ENCODE assay signal across 8 cellular contexts in genomic region chr17:19346351-19347255, GRCh38. TPM values are rescaled to one million over a fixed set of nuclear protein-coding genes. Genes with fewer than 3 reads are reported as not detected.
DNase-seq lines count a peak whose midpoint lies in the region; ATAC-seq and TF ChIP-seq lines count a peak whose summit lies in the region.

No MANE protein-coding gene starts in this region.

- DNase-seq in HS-5 (ENCODE audit: low read depth) (peak; percentile 59), WTC11 (ENCODE audit: low spot score) (no peak), left ventricle myocardium inferior (peak; percentile 77)

- no peaks in the 10 kb centered on the region for H3K27me3 Mint-ChIP-seq in WTC11 (ENCODE audit: low read depth)

- POLR2A ChIA-PET in WTC11 (lab: Charles Lee): no interaction called here

- H3K4me1 Mint-ChIP-seq in WTC11: peaks cover 6% of the 10 kb centered on the region

- H3K4me1 ChIP-seq in left ventricle myocardium inferior: peaks cover 62% of the 10 kb centered on the region
- peaks cover 32 to 46% (median 39%) of the 10 kb centered on the region in 3 donors for H3K4me1 ChIP-seq in skeletal muscle tissue (ENCODE audit: control insufficient read depth in 3 of 3, insufficient read depth in 3 of 3, low read length in 3 of 3)

- no peak overlapping the region for H3K4me3 Mint-ChIP-seq in WTC11

- peak overlapping the region; percentile 90 for H3K27ac Mint-ChIP-seq in WTC11

- H3K36me3 ChIP-seq in left ventricle myocardium inferior: no peaks in the 10 kb centered on the region
- H3K36me3 ChIP-seq in skeletal muscle tissue (ENCODE audit: control insufficient read depth in 3 of 3, insufficient read depth in 3 of 3, low read length in 3 of 3): no peaks in the 10 kb centered on the region

- H3K4me3 ChIP-seq in left ventricle myocardium inferior (no peak overlapping the region), skeletal muscle tissue (ENCODE audit: low read length in 3 of 3) (peak overlapping the region in 2 of 3 donors; percentile 45 to 56)

- H3K9ac ChIP-seq in skeletal muscle tissue (ENCODE audit: low read depth in 1 of 3, low read length in 3 of 3): peak overlapping the region; percentile 60 to 75 (median 65)

- no peak for ATAC-seq in WTC11
- no peak for ATAC-seq in HG02970 (IDR thresholded peaks at IDR 0.05; ENCODE audit: low FRiP score, unreplicated experiment)
- no peak for ATAC-seq in HG02571 (IDR thresholded peaks at IDR 0.05; ENCODE audit: unreplicated experiment)
- no peak for ATAC-seq in HG02610 (IDR thresholded peaks at IDR 0.05; ENCODE audit: unreplicated experiment)
- no peak for ATAC-seq in HG02870 (IDR thresholded peaks at IDR 0.05; ENCODE audit: unreplicated experiment)

- no peaks in the 10 kb centered on the region for H3K9me3 ChIP-seq in left ventricle myocardium inferior (replicated peaks)
- no peaks in the 10 kb centered on the region for H3K9me3 ChIP-seq in skeletal muscle tissue (ENCODE audit: control insufficient read depth in 3 of 3, low read length in 3 of 3)

- peaks cover 12% of the 10 kb centered on the region; the same call in 1 of the 2 replicates for H3K36me3 Mint-ChIP-seq in WTC11

- CTCF ChIA-PET in WTC11 (lab: Charles Lee): interaction anchor here (1.0 to 1.4 kb wide), 3 partner anchors 8 to 372 kb away, joined by 3 to 7 read pairs (median 3); partner anchors contain the start of gene B9D1

- H3K9me3 Mint-ChIP-seq in WTC11: no peaks in the 10 kb centered on the region

- TF ChIP-seq CTCF in WTC11 (IDR thresholded peaks at IDR 0.05): no peak
- no peak for TF ChIP-seq CTCF in left ventricle myocardium inferior (IDR thresholded peaks at IDR 0.05; ENCODE audit: borderline replicate concordance)

- H3K27ac ChIP-seq in left ventricle myocardium inferior (replicated peaks) (peak overlapping the region; percentile 84), skeletal muscle tissue (ENCODE audit: low read depth, low read length) (peak overlapping the region; percentile 81)

- intact Hi-C loops in left ventricle myocardium inferior (cut with micrococcal nuclease): no loop called here

- H3K27me3 ChIP-seq in left ventricle myocardium inferior (ENCODE audit: low read depth) (no peaks in the 10 kb centered on the region), skeletal muscle tissue (ENCODE audit: control insufficient read depth in 3 of 3, insufficient read depth in 3 of 3, low read length in 3 of 3) (no peaks in the 10 kb centered on the region)

TF ChIP-seq in WTC11, 78 proteins besides CTCF, POLR2A, EP300 and RAD21:
- TF ChIP-seq TP53 (CRISPR knock-in tag; IDR thresholded peaks at IDR 0.05) (no peak), ETV6 (CRISPR knock-in tag; IDR thresholded peaks at IDR 0.05) (no peak), JUN (CRISPR knock-in tag; IDR thresholded peaks at IDR 0.05) (no peak), MYBL2 (CRISPR knock-in tag; IDR thresholded peaks at IDR 0.05) (no peak), ZNF671 (CRISPR knock-in tag; IDR thresholded peaks at IDR 0.05) (no peak), PREB (CRISPR knock-in tag; IDR thresholded peaks at IDR 0.05; ENCODE audit: borderline replicate concordance) (no peak), RORB (CRISPR knock-in tag; IDR thresholded peaks at IDR 0.05) (no peak), ZNF425 (CRISPR knock-in tag; conservative IDR thresholded peaks at IDR 0.05) (no peak), AR (CRISPR knock-in tag; IDR thresholded peaks at IDR 0.05) (no peak), SP1 (CRISPR knock-in tag; conservative IDR thresholded peaks at IDR 0.05) (no peak), SOX15 (CRISPR knock-in tag; IDR thresholded peaks at IDR 0.05) (no peak), CDX4 (CRISPR knock-in tag; IDR thresholded peaks at IDR 0.05; ENCODE audit: borderline replicate concordance) (no peak), NR3C1 (CRISPR knock-in tag; conservative IDR thresholded peaks at IDR 0.05; ENCODE audit: low read depth) (no peak), NFE2L1 (CRISPR knock-in tag; IDR thresholded peaks at IDR 0.05) (no peak), ELF4 (CRISPR knock-in tag; IDR thresholded peaks at IDR 0.05; ENCODE audit: low read depth) (no peak), MLX (CRISPR knock-in tag; IDR thresholded peaks at IDR 0.05) (no peak), GABPB1 (CRISPR knock-in tag; IDR thresholded peaks at IDR 0.05) (no peak)

RNA-seq across cellular contexts. Expression of gene B9D1, which starts 15.9 kb away (rescaled TPM):
- total RNA-seq in WTC11 (2021) (31.9 to 39.2 TPM (median 39.0 TPM) in 3 replicates), left ventricle myocardium inferior (8.8 TPM), skeletal muscle tissue (3.1 TPM)

RNA-seq across cellular contexts. Expression of gene MAPK7, which starts 31.7 kb away (rescaled TPM):
- 35.6 to 38.5 TPM (median 37.4 TPM) in 3 replicates for total RNA-seq in WTC11 (2021)
- total RNA-seq in left ventricle myocardium inferior: 11.4 TPM
- total RNA-seq in skeletal muscle tissue: 7.8 TPM

RNA-seq across cellular contexts. Expression of gene MFAP4, which starts 40.4 kb away (rescaled TPM):
- total RNA-seq in WTC11 (2021): 3.9 to 4.1 TPM (median 4.0 TPM) in 3 replicates
- total RNA-seq in left ventricle myocardium inferior: 65.6 TPM
- total RNA-seq in skeletal muscle tissue: 29.2 TPM
